Comparison of ENCODE assay signal across 8 cellular contexts in the genomic region with DNA sequence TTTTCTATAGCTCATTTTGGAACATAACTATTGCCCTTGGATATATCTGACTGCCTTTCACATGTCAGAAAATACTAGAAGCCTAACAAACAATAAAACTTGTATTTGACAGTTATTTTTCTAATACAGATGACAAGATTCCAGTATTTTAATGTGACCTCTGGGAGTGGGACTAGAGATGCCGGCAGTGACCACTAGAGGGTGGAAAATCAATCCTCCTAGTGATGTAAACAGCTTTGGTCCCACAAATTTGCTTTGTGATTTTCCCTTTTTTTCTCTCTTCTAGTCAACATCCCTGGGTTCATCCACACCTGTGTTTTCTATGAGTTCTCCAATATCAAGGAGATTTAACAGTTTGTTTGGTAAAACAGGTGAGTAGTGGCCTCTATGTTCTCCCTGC.
A peak's percentile ranks its signal among the peaks of the same experiment; 100 is the strongest.
DNase-seq lines count a peak whose midpoint lies in the region; ATAC-seq and TF ChIP-seq lines count a peak whose summit lies in the region.
"Not testable (repeated sequence)": the region's sequence is repeated elsewhere in the genome, so short reads cannot be mapped to it uniquely, and the experiment has no call there.

No MANE protein-coding gene starts in this region.

- H3K4ac ChIP-seq in IMR-90 (ENCODE audit: low read depth, low read length), result not testable (repeated sequence)

- not testable (repeated sequence) for H3K23ac ChIP-seq in IMR-90 (ENCODE audit: low read depth, low read length)

- not testable (repeated sequence) for BruUV-seq in IMR-90 (replicated peaks; lab: Mats Ljungman, UMichigan)

- not testable (repeated sequence) for H3K4me3 ChIP-seq in DND-41 (ENCODE audit: low read depth in 1 of 2, low read length in 2 of 2); IMR-90 (ENCODE audit: insufficient read depth, low read depth, low read length); cardiac fibroblast (replicated peaks in 1 of 2; ENCODE audit: low read depth in 2 of 2, low read length in 2 of 2); kidney epithelial cell (ENCODE audit: low read depth, low read length); smooth muscle cell

- not testable (repeated sequence) for H3K9me3 ChIP-seq in DND-41 (ENCODE audit: insufficient read depth, low read length, severe bottlenecking); IMR-90 (ENCODE audit: control insufficient read depth, insufficient read depth, low read length); smooth muscle cell (replicated peaks; ENCODE audit: low read depth)

- H4K8ac ChIP-seq in IMR-90 (ENCODE audit: low read depth in 2 of 2, low read length in 2 of 2), result not testable (repeated sequence)

- peak; percentile 16 for TF ChIP-seq CTCF in DND-41 (IDR thresholded peaks at IDR 0.05; ENCODE audit: borderline replicate concordance, extremely low read depth, low read length, poor library complexity, severe bottlenecking)
- TF ChIP-seq CTCF in IMR-90 (conservative IDR thresholded peaks at IDR 0.05; ENCODE audit: low read depth, low read length), result 0 out of 2 replicates have a peak, but pooled peaks have one; percentile 5
- 0 out of 2 replicates have a peak, but pooled peaks have one; percentile 14 for TF ChIP-seq CTCF in RWPE1 (conservative IDR thresholded peaks at IDR 0.05; ENCODE audit: low read depth)
- TF ChIP-seq CTCF in cardiac fibroblast (IDR thresholded peaks at IDR 0.05; ENCODE audit: low read depth, low read length), result peak; percentile 19
- TF ChIP-seq CTCF in kidney epithelial cell (IDR thresholded peaks at IDR 0.05; ENCODE audit: insufficient read depth, low read length, poor library complexity, severe bottlenecking), result peak; percentile 1
- TF ChIP-seq CTCF in smooth muscle cell (IDR thresholded peaks at IDR 0.05; ENCODE audit: borderline replicate concordance, insufficient read depth, poor library complexity, severe bottlenecking), result peak; percentile 38

- H3K56ac ChIP-seq in IMR-90 (ENCODE audit: extremely low read depth, insufficient read depth, low read length), result not testable (repeated sequence)

- not testable (repeated sequence) for H2BK5ac ChIP-seq in IMR-90 (ENCODE audit: low read depth, low read length, poor library complexity, severe bottlenecking)

- not testable (repeated sequence) for H3K18ac ChIP-seq in IMR-90 (ENCODE audit: low read depth, low read length)

- intact Hi-C loops in IMR-90 (cut with micrococcal nuclease), result not testable (repeated sequence)

- H4K20me1 ChIP-seq in DND-41 (ENCODE audit: insufficient read depth, low read length); IMR-90 (ENCODE audit: insufficient read depth, low read length); smooth muscle cell (ENCODE audit: low read depth): not testable (repeated sequence)

- H3K9ac ChIP-seq in DND-41 (ENCODE audit: low read depth, low read length); IMR-90 (ENCODE audit: low read depth, low read length); smooth muscle cell (ENCODE audit: low read depth): not testable (repeated sequence)

- dilution Hi-C loops in IMR-90 (cut with HindIII; ENCODE audit: low sequenced_read_pairs, unreplicated experiment), result not testable (repeated sequence)

- H2AK5ac ChIP-seq in IMR-90 (ENCODE audit: low read depth, low read length), result not testable (repeated sequence)

- H3K27me3 ChIP-seq in DND-41 (ENCODE audit: insufficient read depth, low read length, poor library complexity); IMR-90 (ENCODE audit: control insufficient read depth, insufficient read depth, low read length); kidney epithelial cell (ENCODE audit: control insufficient read depth, insufficient read depth, low read length); smooth muscle cell (ENCODE audit: low read depth): not testable (repeated sequence)

- H3K36me3 ChIP-seq in DND-41 (ENCODE audit: insufficient read depth, low read length); IMR-90 (ENCODE audit: control insufficient read depth, insufficient read depth, low read length); kidney epithelial cell (ENCODE audit: control insufficient read depth, insufficient read depth, low read length); smooth muscle cell (ENCODE audit: low read depth): not testable (repeated sequence)

- not testable (repeated sequence) for H4K91ac ChIP-seq in IMR-90 (ENCODE audit: insufficient read depth, low read depth, low read length)

- H2AK9ac ChIP-seq in IMR-90 (replicated peaks; ENCODE audit: low read depth, low read length, poor library complexity), result not testable (repeated sequence)

- not testable (repeated sequence) for DNase-seq in DND-41; IMR-90; RWPE1 (ENCODE audit: low spot score); cardiac fibroblast (ENCODE audit: low read depth in 2 of 2); kidney epithelial cell (ENCODE audit: low read depth); smooth muscle cell (lab: John Stamatoyannopoulos, UW; ENCODE audit: unreplicated experiment)

- TF ChIP-seq RAD21 in IMR-90 (IDR thresholded peaks at IDR 0.05; ENCODE audit: low read length), result not testable (repeated sequence)

- ATAC-seq in DND-41 (ENCODE audit: insufficient read depth, low read depth), result peak; percentile 57; the same call in 1 of the 3 replicates
- ATAC-seq in GM19395 (IDR thresholded peaks at IDR 0.05; ENCODE audit: unreplicated experiment), result peak; percentile 73
- peak; percentile 53 for ATAC-seq in HG02759 (IDR thresholded peaks at IDR 0.05; ENCODE audit: unreplicated experiment)
- ATAC-seq in IMR-90 (ENCODE audit: low read depth), result not testable (repeated sequence)

- H3K4me1 ChIP-seq in DND-41 (ENCODE audit: insufficient read depth, low read length); IMR-90 (ENCODE audit: control insufficient read depth, insufficient read depth, low read length); smooth muscle cell (ENCODE audit: low read depth): not testable (repeated sequence)

- not testable (repeated sequence) for H4K5ac ChIP-seq in IMR-90 (ENCODE audit: low read depth, low read length)

- not testable (repeated sequence) for H3K79me1 ChIP-seq in IMR-90 (ENCODE audit: low read depth in 1 of 2, low read length in 2 of 2)

- not testable (repeated sequence) for H3K79me2 ChIP-seq in DND-41 (ENCODE audit: insufficient read depth, low read length); smooth muscle cell (ENCODE audit: low read depth)

- H3K9me1 ChIP-seq in IMR-90 (ENCODE audit: insufficient read depth, low read length), result not testable (repeated sequence)

- not testable (repeated sequence) for H2AFZ ChIP-seq in DND-41 (ENCODE audit: low read depth, low read length); IMR-90 (replicated peaks; ENCODE audit: low read length, poor library complexity); smooth muscle cell (ENCODE audit: low read depth)

- H3F3A ChIP-seq in smooth muscle cell (ENCODE audit: low read depth), result not testable (repeated sequence)

- H3K4me2 ChIP-seq in DND-41 (ENCODE audit: insufficient read depth, low read length); IMR-90 (ENCODE audit: low read depth, low read length); smooth muscle cell: not testable (repeated sequence)

- POLR2A ChIA-PET in IMR-90 (lab: Charles Lee; ENCODE audit: unreplicated experiment); RWPE1 (lab: Yijun Ruan, JAX; ENCODE audit: low non-redundant PET): not testable (repeated sequence)

- WGBS in IMR-90 (ENCODE audit: extremely low coverage in 2 of 2, insufficient read length in 1 of 2), 2 experiments, result no CpG with 5 or more reads among the region's 1 CpG
- WGBS in smooth muscle cell (ENCODE audit: low lambda C conversion rate), result 9% methylated on average over 1 of the region's 1 CpG

- H3K27ac ChIP-seq in DND-41 (ENCODE audit: low read length); IMR-90 (ENCODE audit: insufficient read depth, low read length); RWPE1; smooth muscle cell (ENCODE audit: low read depth): not testable (repeated sequence)

- not testable (repeated sequence) for TF ChIP-seq POLR2A in IMR-90 (IDR thresholded peaks at IDR 0.05; ENCODE audit: low read depth, low read length)

- in situ Hi-C loops in IMR-90 (cut with MboI; ENCODE audit: low sequenced_read_pairs), result not testable (repeated sequence)

- not testable (repeated sequence) for H3K14ac ChIP-seq in IMR-90 (replicated peaks; ENCODE audit: low read depth, low read length)

- H2BK15ac ChIP-seq in IMR-90 (ENCODE audit: low read depth, low read length), result not testable (repeated sequence)

- not testable (repeated sequence) for H2BK120ac ChIP-seq in IMR-90 (ENCODE audit: low read depth, low read length)

- CTCF ChIA-PET in IMR-90 (lab: Yijun Ruan, JAX); RWPE1 (lab: Yijun Ruan, JAX): not testable (repeated sequence)

- not testable (repeated sequence) for H2BK20ac ChIP-seq in IMR-90 (ENCODE audit: low read depth, low read length)
